ENCODE assay signal across 24 cellular contexts in genomic region chr3:99910752-99911151, GRCh38.
DNase-seq lines count a peak whose midpoint lies in the region; ATAC-seq, FAIRE-seq and TF ChIP-seq lines count a peak whose summit lies in the region.
"Had no signal": no experiment of that assay in that cellular context is flagged by ENCODE, and none has a peak within 500 bp of the region (broad histone marks: within the 10 kb centered on the region; RNA-seq: fewer than 3 reads in every experiment).

No MANE protein-coding gene starts in this region.

- H3F3A ChIP-seq in SK-N-SH (replicated peaks; ENCODE audit: insufficient read depth) (peaks cover 9% of the 10 kb centered on the region), PC-9 (ENCODE audit: insufficient read depth, low read depth) (peaks cover 44% of the 10 kb centered on the region)

- ATAC-seq in SK-N-SH treated with all-trans-retinoic acid at 6 μM for 48 hours (no peak), foreskin keratinocyte (no peak), gastrocnemius medialis (peak in 1 of 2 donors; percentile 73), GM18511 (IDR thresholded peaks at IDR 0.05; ENCODE audit: unreplicated experiment) (no peak)
- ATAC-seq: activated CD4-positive, alpha-beta T cell treated with anti-CD3 and anti-CD28 coated beads for 36 hours had no signal

- POLR2A ChIA-PET in SK-N-SH (lab: Yijun Ruan, JAX) (no interaction called here), PC-9 (lab: Charles Lee; ENCODE audit: unreplicated experiment) (interaction anchor here (0.6 to 1.4 kb wide), 3 partner anchors 9 to 132 kb away, joined by 4 to 21 read pairs (median 5); no protein-coding TSS in a partner anchor)

- no peak for TF ChIP-seq POLR2A in gastrocnemius medialis (IDR thresholded peaks at IDR 0.05)

- TF ChIP-seq CTCF in SK-N-SH (IDR thresholded peaks at IDR 0.05) (no peak), PC-9 (conservative IDR thresholded peaks at IDR 0.05) (no peak), foreskin keratinocyte (conservative IDR thresholded peaks at IDR 0.05) (no peak), gastrocnemius medialis (IDR thresholded peaks at IDR 0.05 in 4 of 5, conservative IDR thresholded peaks at IDR 0.05 in 1 of 5) (no peak)

- H3K9ac ChIP-seq in SK-N-SH: peak overlapping the region; percentile 39

- intact Hi-C loops in PC-9 (cut with micrococcal nuclease; ENCODE audit: unreplicated experiment): loop anchor here (1.0 to 2.0 kb wide), 4 partner anchors 9 to 67 kb away; no protein-coding TSS in a partner anchor
- intact Hi-C loops in gastrocnemius medialis (cut with DNase I; ENCODE audit: low total_unique reads): no loop called here

- H3K27ac ChIP-seq in SK-N-SH (ENCODE audit: low read depth in 2 of 2, low read length in 1 of 2) (peak overlapping the region in 1 of 2 experiments; percentile 65; a peak in 2 of 4 replicates), PC-9 (peak overlapping the region; percentile 91), foreskin keratinocyte (peak overlapping the region; percentile 25), gastrocnemius medialis (peak overlapping the region; percentile 24 to 77 (median 47))
- H3K27ac ChIP-seq: Peyer's patch, testis had no signal

- H3K79me2 ChIP-seq in SK-N-SH (ENCODE audit: insufficient read depth) (no peaks in the 10 kb centered on the region), PC-9 (ENCODE audit: low read depth) (peaks cover 59% of the 10 kb centered on the region)

- no peaks in the 10 kb centered on the region for H3K9me3 ChIP-seq in SK-N-SH
- H3K9me3 ChIP-seq in PC-9 (ENCODE audit: insufficient read depth, low read depth): no peaks in the 10 kb centered on the region
- H3K9me3 ChIP-seq in gastrocnemius medialis: no peaks in the 10 kb centered on the region
- H3K9me3 ChIP-seq: BE2C, Peyer's patch, SJSA1, testis had no signal

- H3K4me2 ChIP-seq in SK-N-SH: 0 out of 2 replicates have a peak overlapping the region, but pooled peaks have one; percentile 17
- peak overlapping the region; percentile 69 for H3K4me2 ChIP-seq in PC-9

- no peaks in the 10 kb centered on the region for H4K20me1 ChIP-seq in SK-N-SH (ENCODE audit: insufficient read depth)
- H4K20me1 ChIP-seq in PC-9 (ENCODE audit: insufficient read depth): no peaks in the 10 kb centered on the region

- H3K4me1 ChIP-seq in SK-N-SH (ENCODE audit: control insufficient read depth in 1 of 2, insufficient read depth in 2 of 2, low read depth in 1 of 2, low read length in 1 of 2) (peaks cover 4 to 18% of the 10 kb centered on the region in 2 experiments; a peak in 3 of 4 replicates), PC-9 (replicated peaks; ENCODE audit: insufficient read depth) (peaks cover 52% of the 10 kb centered on the region), foreskin keratinocyte (peaks cover 23% of the 10 kb centered on the region), gastrocnemius medialis (peaks cover 28 to 44% of the 10 kb centered on the region in 2 donors)
- H3K4me1 ChIP-seq: BE2C, Peyer's patch, testis had no signal

- H3K27me3 ChIP-seq in SK-N-SH (ENCODE audit: insufficient read depth) (no peaks in the 10 kb centered on the region), PC-9 (ENCODE audit: insufficient read depth, low read depth) (no peaks in the 10 kb centered on the region), foreskin keratinocyte (no peaks in the 10 kb centered on the region), gastrocnemius medialis (no peaks in the 10 kb centered on the region)
- H3K27me3 ChIP-seq: BE2C, Peyer's patch, SJSA1, testis had no signal

- in situ Hi-C loops in gastrocnemius medialis (cut with MboI; ENCODE audit: low sequenced_read_pairs in 4 of 4): no loop called here

- no peak for TF ChIP-seq RAD21 in SK-N-SH (IDR thresholded peaks at IDR 0.05; ENCODE audit: low read length)

- H3K4me3 ChIP-seq in SK-N-SH (ENCODE audit: low read depth in 2 of 2, low read length in 1 of 2) (no peak overlapping the region), PC-9 (peak overlapping the region; percentile 8; the same call in 1 of the 2 replicates), gastrocnemius medialis (no peak overlapping the region)
- H3K4me3 ChIP-seq: Peyer's patch, SJSA1, testis had no signal

- DNase-seq in SK-N-SH: no peak
- no peak for DNase-seq in PC-9
- DNase-seq in foreskin keratinocyte: no peak
- no peak for DNase-seq in gastrocnemius medialis
- DNase-seq in HTR-8/SVneo (ENCODE audit: insufficient read length, low spot score): no peak
- no peak for DNase-seq in stimulated activated CD4-positive, alpha-beta T cell treated with anti-CD3 and anti-CD28 coated beads, Interleukin-4, amount 100 ng/mL, for 1 hour
- DNase-seq: activated CD4-positive, alpha-beta T cell treated with anti-CD3 and anti-CD28 coated beads for 36 hours; activated gamma-delta T cell treated with Interleukin-2 at 50 U/mL for 16 hours; activated T-cell treated with anti-CD3 and anti-CD28 coated beads, Interleukin-2, amount 50 U/mL, for 24 hours; DND-41; endodermal cell; NCI-H1105 treated with DMSO at 0.1 percent for 48 hours; NCI-H2081; NK-92 treated with Interleukin-12 subunit alpha and Interleukin-12 subunit beta, amount 100 ng/mL, for 24 hours; occipital lobe; Peyer's patch; stimulated activated CD4-positive, alpha-beta T cell treated with anti-CD3 and anti-CD28 coated beads, Interleukin-4, amount 100 ng/mL, for 24 hours; stimulated activated naive CD4-positive, alpha-beta T cell; testis had no signal

- TF ChIP-seq EP300 in SK-N-SH (IDR thresholded peaks at IDR 0.05; ENCODE audit: borderline replicate concordance in 1 of 2, low read depth in 1 of 2, low read length in 1 of 2): no peak

- 82% methylated on average over 3 of the region's 3 CpGs for WGBS in SK-N-SH (ENCODE audit: low lambda C conversion rate)

- H3K9me2 ChIP-seq in SK-N-SH: no peaks in the 10 kb centered on the region
- H3K9me2 ChIP-seq in PC-9 (ENCODE audit: insufficient read depth): no peaks in the 10 kb centered on the region

- H3K36me3 ChIP-seq in SK-N-SH (replicated peaks in 1 of 2; ENCODE audit: control insufficient read depth in 1 of 2, insufficient read depth in 2 of 2, low read length in 1 of 2) (no peaks in the 10 kb centered on the region), PC-9 (ENCODE audit: low read depth) (no peaks in the 10 kb centered on the region), gastrocnemius medialis (no peaks in the 10 kb centered on the region)
- H3K36me3 ChIP-seq: BE2C, Peyer's patch, SJSA1 had no signal

- H2AFZ ChIP-seq in SK-N-SH (ENCODE audit: low read depth): no peak overlapping the region
- H2AFZ ChIP-seq in PC-9: no peak overlapping the region

- CTCF ChIA-PET in SK-N-SH (lab: Yijun Ruan, JAX): interaction anchor here (0.6 to 2.0 kb wide), 3 partner anchors 10 to 172 kb away, joined by 3 to 4 read pairs (median 3); no protein-coding TSS in a partner anchor
- CTCF ChIA-PET in PC-9 (lab: Charles Lee): interaction anchor here (0.7 to 1.1 kb wide), 2 partner anchors 146 to 343 kb away, joined by 3 read pairs; no protein-coding TSS in a partner anchor

- FAIRE-seq in HTR-8/SVneo (lab: Jason Lieb, UNC): no peak
- FAIRE-seq: urothelium cell line had no signal

- no TSS peak for BruUV-seq in PC-9 (replicated peaks; lab: Mats Ljungman, UMichigan)

TF ChIP-seq in SK-N-SH, 30 proteins besides CTCF, POLR2A, EP300 and RAD21:
- TF ChIP-seq MEF2A (IDR thresholded peaks at IDR 0.05; ENCODE audit: borderline replicate concordance, low read depth) (no peak), NRF1 (IDR thresholded peaks at IDR 0.05; ENCODE audit: low read depth, low read length) (no peak), SIN3A (IDR thresholded peaks at IDR 0.05; ENCODE audit: borderline replicate concordance, low read depth, low read length) (no peak), GABPA (IDR thresholded peaks at IDR 0.05; ENCODE audit: low read depth) (no peak)

TF ChIP-seq in SK-N-SH treated with all-trans-retinoic acid at 6 μM for 48 hours, 23 proteins besides CTCF, POLR2A, EP300 and RAD21:
- TF ChIP-seq OSR1 (CRISPR knock-in tag; IDR thresholded peaks at IDR 0.05) (no peak), ESRRG (CRISPR knock-in tag; IDR thresholded peaks at IDR 0.05) (no peak), SNAI2 (CRISPR knock-in tag; IDR thresholded peaks at IDR 0.05) (no peak), ZC3H10 (CRISPR knock-in tag; IDR thresholded peaks at IDR 0.05) (no peak), ZNF70 (CRISPR knock-in tag; IDR thresholded peaks at IDR 0.05) (no peak), ZFP3 (CRISPR knock-in tag; IDR thresholded peaks at IDR 0.05) (no peak), ISL1 (CRISPR knock-in tag; IDR thresholded peaks at IDR 0.05) (no peak), ZNF8 (CRISPR knock-in tag; IDR thresholded peaks at IDR 0.05) (no peak)
